Comparison of ENCODE assay signal across 8 cellular contexts in the genomic region with DNA sequence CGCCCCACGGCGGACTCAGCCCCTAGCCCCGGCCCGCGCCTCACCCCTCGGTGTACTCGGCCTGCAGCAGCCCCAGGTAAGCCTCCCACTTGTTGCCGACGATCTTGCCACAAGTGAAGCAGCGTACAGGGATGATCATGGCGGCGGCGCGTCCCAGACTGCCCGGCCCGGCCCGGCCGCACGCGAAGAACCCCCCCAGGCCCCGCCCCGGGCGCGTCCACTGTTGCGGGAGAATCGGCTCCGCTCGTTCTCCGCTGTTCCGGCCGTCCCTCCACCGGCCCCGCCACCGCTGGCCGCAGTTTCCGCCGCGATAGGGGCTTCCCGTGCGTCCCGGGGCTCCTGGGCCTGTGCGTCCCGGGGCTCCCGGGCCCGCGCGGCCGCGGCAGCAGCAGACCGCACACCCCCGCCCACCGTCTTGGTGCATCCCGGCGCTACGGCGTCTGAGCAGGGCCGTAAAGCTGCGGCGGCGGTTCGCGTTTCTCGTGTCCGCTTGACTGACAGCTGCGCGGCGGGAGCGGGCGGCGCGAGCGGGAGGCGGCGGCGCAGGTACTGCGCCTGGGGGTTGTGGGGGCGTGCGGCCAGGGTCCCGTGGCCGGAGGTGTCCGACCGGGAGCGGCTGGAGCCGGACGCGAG. TPM values are rescaled to one million over a fixed set of nuclear protein-coding genes. Genes with fewer than 3 reads are reported as not detected.
A peak's percentile ranks its signal among the peaks of the same experiment; 100 is the strongest.
DNase-seq lines count a peak whose midpoint lies in the region; ATAC-seq, FAIRE-seq and TF ChIP-seq lines count a peak whose summit lies in the region.

A gene (minus strand): TSS at position 160 of the 633 bp plus-strand sequence. CDS start 21 bp downstream, at position 139.
A gene with protein sequence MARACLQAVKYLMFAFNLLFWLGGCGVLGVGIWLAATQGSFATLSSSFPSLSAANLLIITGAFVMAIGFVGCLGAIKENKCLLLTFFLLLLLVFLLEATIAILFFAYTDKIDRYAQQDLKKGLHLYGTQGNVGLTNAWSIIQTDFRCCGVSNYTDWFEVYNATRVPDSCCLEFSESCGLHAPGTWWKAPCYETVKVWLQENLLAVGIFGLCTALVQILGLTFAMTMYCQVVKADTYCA (plus strand): TSS at position 483 of the 633 bp plus-strand sequence. CDS start 7,453 bp downstream, outside the sequence.

- peaks cover 0 to 2% (median 0%) of the 10 kb centered on the region in 5 donors for H3K27me3 Mint-ChIP-seq in naive thymus-derived CD4-positive, alpha-beta T cell
- H3K27me3 Mint-ChIP-seq in stimulated activated memory B cell treated with anti-CD40 and anti-IgM and Interleukin-4, amounts not matched to agents 10 μg/mL and 1 μg/mL and 100 μg/mL, for 72 hours = peaks cover 23% of the 10 kb centered on the region

- no peaks in the 10 kb centered on the region for H3K27me3 ChIP-seq in fibroblast of lung (ENCODE audit: control insufficient read depth, insufficient read depth, low read length)
- H3K27me3 ChIP-seq in naive thymus-derived CD4-positive, alpha-beta T cell (ENCODE audit: control insufficient read depth in 2 of 2, insufficient read depth in 2 of 2, low read length in 2 of 2) = no peaks in the 10 kb centered on the region

- intact Hi-C loops in naive thymus-derived CD4-positive, alpha-beta T cell (cut with micrococcal nuclease) = loop anchor here (1.0 to 10.0 kb wide), 8 partner anchors 10 to 542 kb away; a partner anchor contains a TSS

- H3K9ac ChIP-seq in fibroblast of lung (ENCODE audit: insufficient read depth, low read length) = peak within 1 kb of the TSS; percentile 95

- H3K27ac Mint-ChIP-seq in naive thymus-derived CD4-positive, alpha-beta T cell = peak within 1 kb of the TSS; percentile 28 to 89 (median 70)
- peak within 1 kb of the TSS; percentile 84 for H3K27ac Mint-ChIP-seq in stimulated activated memory B cell treated with anti-CD40 and anti-IgM and Interleukin-4, amounts not matched to agents 10 μg/mL and 1 μg/mL and 100 μg/mL, for 72 hours

- H3K36me3 Mint-ChIP-seq in naive thymus-derived CD4-positive, alpha-beta T cell = peaks cover 0 to 4% (median 0%) of the 10 kb centered on the region in 5 donors
- H3K36me3 Mint-ChIP-seq in stimulated activated memory B cell treated with anti-CD40 and anti-IgM and Interleukin-4, amounts not matched to agents 10 μg/mL and 1 μg/mL and 100 μg/mL, for 72 hours = peaks cover 11% of the 10 kb centered on the region

- no peak within 1 kb of the TSS for H2AFZ ChIP-seq in fibroblast of lung (ENCODE audit: low read length)

- peak; percentile 56 for ATAC-seq in GM21423 (IDR thresholded peaks at IDR 0.05; ENCODE audit: unreplicated experiment)
- ATAC-seq in naive thymus-derived CD4-positive, alpha-beta T cell = peak; percentile 86
- peak; percentile 86 for ATAC-seq in stimulated activated memory B cell treated with anti-CD40 and anti-IgM and Interleukin-4, amounts not matched to agents 10 μg/mL and 1 μg/mL and 100 μg/mL, for 72 hours

- H3K36me3 ChIP-seq in fibroblast of lung (ENCODE audit: control insufficient read depth, insufficient read depth, low read length) = peaks cover 30% of the 10 kb centered on the region
- peaks cover 0 to 31% (median 0%) of the 10 kb centered on the region in 3 experiments for H3K36me3 ChIP-seq in naive thymus-derived CD4-positive, alpha-beta T cell (ENCODE audit: control insufficient read depth in 2 of 3, insufficient read depth in 3 of 3, low read length in 3 of 3)

- CTCF ChIA-PET in naive thymus-derived CD4-positive, alpha-beta T cell (lab: Charles Lee) = no interaction called here

- H3K9me3 Mint-ChIP-seq in naive thymus-derived CD4-positive, alpha-beta T cell = no peaks in the 10 kb centered on the region
- no peaks in the 10 kb centered on the region for H3K9me3 Mint-ChIP-seq in stimulated activated memory B cell treated with anti-CD40 and anti-IgM and Interleukin-4, amounts not matched to agents 10 μg/mL and 1 μg/mL and 100 μg/mL, for 72 hours

- peaks cover 5 to 36% (median 18%) of the 10 kb centered on the region in 7 donors for H3K4me1 Mint-ChIP-seq in naive thymus-derived CD4-positive, alpha-beta T cell
- peaks cover 42% of the 10 kb centered on the region for H3K4me1 Mint-ChIP-seq in stimulated activated memory B cell treated with anti-CD40 and anti-IgM and Interleukin-4, amounts not matched to agents 10 μg/mL and 1 μg/mL and 100 μg/mL, for 72 hours

- DNase-seq in DMS 273 (lab: John Stamatoyannopoulos, UW; ENCODE audit: unreplicated experiment) (peak; percentile 92), HuH-7 (ENCODE audit: low spot score) (peak; percentile 78), RCC 7860 (ENCODE audit: low spot score) (peak; percentile 73), fibroblast of lung (ENCODE audit: low read depth in 2 of 2) (peak; percentile 86 to 88)
- peak; percentile 80 to 81 for DNase-seq in activated T-helper 1 cell treated with anti-CD3 and anti-CD28 coated beads, Interleukin-2, amount 50 U/mL, for 16 hours (ENCODE audit: low read depth in 1 of 2, low spot score in 1 of 2)
- DNase-seq in naive thymus-derived CD4-positive, alpha-beta T cell = peak; percentile 76 to 97 (median 81)

- peaks cover 76% of the 10 kb centered on the region for H3K79me2 ChIP-seq in fibroblast of lung (ENCODE audit: control insufficient read depth, insufficient read depth, low read length)

- no peaks in the 10 kb centered on the region for H3K9me3 ChIP-seq in fibroblast of lung (ENCODE audit: control insufficient read depth, insufficient read depth, low read depth, low read length)
- no peaks in the 10 kb centered on the region for H3K9me3 ChIP-seq in naive thymus-derived CD4-positive, alpha-beta T cell (ENCODE audit: control insufficient read depth in 2 of 3, low read length in 3 of 3)

- peak within 1 kb of the TSS; percentile 99 for H3K4me2 ChIP-seq in fibroblast of lung (ENCODE audit: extremely low read depth, insufficient read depth, low read length)

- POLR2A ChIA-PET in naive thymus-derived CD4-positive, alpha-beta T cell (lab: Charles Lee) = interaction anchor here (0.6 to 5.2 kb wide), 8 partner anchors 9 to 145 kb away, joined by 3 to 36 read pairs (median 8); a partner anchor contains a TSS

- peaks cover 5% of the 10 kb centered on the region for H4K20me1 ChIP-seq in fibroblast of lung (ENCODE audit: control insufficient read depth, extremely low read depth, insufficient read depth, low read length)

- H3K4me3 ChIP-seq in fibroblast of lung (replicated peaks in 1 of 4; ENCODE audit: control extremely low read depth in 1 of 4, insufficient read depth in 1 of 4, low read depth in 3 of 4, low read length in 4 of 4) = peak within 1 kb of the TSS; percentile 85 to 96 (median 91)
- H3K4me3 ChIP-seq in naive thymus-derived CD4-positive, alpha-beta T cell (ENCODE audit: low read length) = peak within 1 kb of the TSS; percentile 83

- no peak for TF ChIP-seq CTCF in fibroblast of lung (conservative IDR thresholded peaks at IDR 0.05 in 1 of 2, IDR thresholded peaks at IDR 0.05 in 1 of 2; ENCODE audit: low read depth in 1 of 2, low read length in 2 of 2)

- no peak for FAIRE-seq in RCC 7860 (lab: Jason Lieb, UNC)

- H3K27ac ChIP-seq in fibroblast of lung (ENCODE audit: insufficient read depth, low read length) = peak within 1 kb of the TSS; percentile 87
- peak within 1 kb of the TSS; percentile 89 for H3K27ac ChIP-seq in naive thymus-derived CD4-positive, alpha-beta T cell (ENCODE audit: low read depth, low read length)

- peaks cover 40% of the 10 kb centered on the region for H3K4me1 ChIP-seq in fibroblast of lung (ENCODE audit: control insufficient read depth, extremely low read depth, insufficient read depth, low read length)
- peaks cover 16 to 21% of the 10 kb centered on the region in 2 donors for H3K4me1 ChIP-seq in naive thymus-derived CD4-positive, alpha-beta T cell (ENCODE audit: control insufficient read depth in 2 of 2, insufficient read depth in 2 of 2, low read length in 2 of 2)

- H3K4me3 Mint-ChIP-seq in naive thymus-derived CD4-positive, alpha-beta T cell = peak within 1 kb of the TSS; percentile 74 to 89 (median 86)
- peak within 1 kb of the TSS; percentile 89 for H3K4me3 Mint-ChIP-seq in stimulated activated memory B cell treated with anti-CD40 and anti-IgM and Interleukin-4, amounts not matched to agents 10 μg/mL and 1 μg/mL and 100 μg/mL, for 72 hours

RNA-seq across cellular contexts. Expression of the first gene that starts in this region (rescaled TPM):
- 106 and 196 TPM in 2 replicates for total RNA-seq in fibroblast of lung
- 181 and 317 TPM in 2 replicates for polyA plus RNA-seq in fibroblast of lung
- 609 and 1,027 TPM in 2 replicates for polyA plus RNA-seq in fibroblast of lung (2012)
- polyA minus RNA-seq in fibroblast of lung (ENCODE audit: low replicate concordance) = 267 and 318 TPM in 2 replicates
- total RNA-seq in naive thymus-derived CD4-positive, alpha-beta T cell = 10 to 100 TPM; 31.2 to 93.3 (median 44.9) TPM
- polyA plus RNA-seq in naive thymus-derived CD4-positive, alpha-beta T cell = 10 to 100 TPM; 55.9 to 83.1 TPM

RNA-seq across cellular contexts. Expression of the second gene that starts in this region (rescaled TPM):
- total RNA-seq in fibroblast of lung = 133 and 191 TPM in 2 replicates
- polyA plus RNA-seq in fibroblast of lung = 102 and 133 TPM in 2 replicates
- polyA plus RNA-seq in fibroblast of lung (2012) = 163 and 243 TPM in 2 replicates
- 92.1 and 173 TPM in 2 replicates for polyA minus RNA-seq in fibroblast of lung (ENCODE audit: low replicate concordance)
- 10 to 100 TPM in 1 of 5 experiments, 1 to 10 TPM in 4; 4.8 to 12.6 (median 6.6) TPM for total RNA-seq in naive thymus-derived CD4-positive, alpha-beta T cell
- polyA plus RNA-seq in naive thymus-derived CD4-positive, alpha-beta T cell = 1 to 10 TPM; 4.1 to 4.7 TPM

Comparison
In these comparisons a context has a peak if more than half of its experiments do, and no peak if none do; other contexts are left out.
1. Peak in every context shown above with its lines: DNase-seq, ATAC-seq, H3K4me3 ChIP-seq and H3K27ac ChIP-seq.
2. RNA of the second gene that starts in this region (polyA plus RNA-seq): 102 to 243 TPM in fibroblast of lung; 4.1 to 4.7 TPM in naive thymus-derived CD4-positive, alpha-beta T cell; every median in the first group is over 10 times any median in the second.